11 cellular contexts compared by ENCODE assay signal in genomic region chr6:42407379-42407778, GRCh38. TPM values are rescaled to one million over a fixed set of nuclear protein-coding genes. Genes with fewer than 3 reads are reported as not detected.
DNase-seq lines count a peak whose midpoint lies in the region; FAIRE-seq and TF ChIP-seq lines count a peak whose summit lies in the region.
"Had no signal": no experiment of that assay in that cellular context is flagged by ENCODE, and none has a peak within 500 bp of the region (broad histone marks: within the 10 kb centered on the region; RNA-seq: fewer than 3 reads in every experiment).

No MANE protein-coding gene starts in this region.

- no peaks in the 10 kb centered on the region for H3K9me3 ChIP-seq in uterus
- H3K9me3 ChIP-seq: right lobe of liver, thoracic aorta had no signal

- DNase-seq in BJ (ENCODE audit: low read depth) (peak; percentile 48), HTR-8/SVneo (ENCODE audit: insufficient read length, low spot score) (peak; percentile 26), astrocyte of the cerebellum (ENCODE audit: low read depth) (peak; percentile 78), kidney tubule cell (ENCODE audit: low spot score) (peak; percentile 7), caudate nucleus (lab: John Stamatoyannopoulos, UW) (no peak), mucosa of gallbladder (ENCODE audit: low spot score) (no peak), uterus (no peak)
- no peak for DNase-seq in activated CD4-positive, CD25-positive, alpha-beta regulatory T cell (lab: John Stamatoyannopoulos, UW)
- DNase-seq: right lobe of liver had no signal

- FAIRE-seq in HTR-8/SVneo (lab: Jason Lieb, UNC) = no peak
- FAIRE-seq: G401.6 had no signal

- CTCF ChIA-PET in BJ (lab: Yijun Ruan, JAX) = no interaction called here

- H3K4me3 ChIP-seq in BJ (ENCODE audit: low read depth, low read length) = no peak overlapping the region
- H3K4me3 ChIP-seq in astrocyte of the cerebellum (ENCODE audit: low read depth, low read length) = no peak overlapping the region
- no peak overlapping the region for H3K4me3 ChIP-seq in uterus
- H3K4me3 ChIP-seq: right lobe of liver, thoracic aorta had no signal

- in situ Hi-C loops in astrocyte of the cerebellum (cut with HindIII; ENCODE audit: low sequenced_read_pairs) = no loop called here

- H3K27me3 ChIP-seq in BJ (ENCODE audit: control insufficient read depth, insufficient read depth, low read length) (no peaks in the 10 kb centered on the region), uterus (no peaks in the 10 kb centered on the region)
- H3K27me3 ChIP-seq: right lobe of liver had no signal

- POLR2A ChIA-PET in BJ (lab: Charles Lee) = no interaction called here

- TF ChIP-seq CTCF in BJ (IDR thresholded peaks at IDR 0.05; ENCODE audit: insufficient read depth, low read depth, low read length) (no peak), astrocyte of the cerebellum (IDR thresholded peaks at IDR 0.05; ENCODE audit: low read depth, low read length, missing control alignments) (no peak), uterus (IDR thresholded peaks at IDR 0.05) (no peak)

- H3K27ac ChIP-seq in caudate nucleus (ENCODE audit: low read depth, low read length) = no peak overlapping the region
- peak overlapping the region in 1 of 2 donors; percentile 8 for H3K27ac ChIP-seq in uterus
- H3K27ac ChIP-seq: right lobe of liver, thoracic aorta had no signal

- no peaks in the 10 kb centered on the region for H3K4me1 ChIP-seq in uterus
- H3K4me1 ChIP-seq: right lobe of liver had no signal

- intact Hi-C loops in uterus (cut with DNase I; ENCODE audit: low total_unique reads) = no loop called here

- H3K36me3 ChIP-seq in BJ (ENCODE audit: control insufficient read depth, insufficient read depth, low read length) = no peaks in the 10 kb centered on the region
- no peaks in the 10 kb centered on the region for H3K36me3 ChIP-seq in uterus
- H3K36me3 ChIP-seq: right lobe of liver, thoracic aorta had no signal

- TF ChIP-seq POLR2A in uterus (IDR thresholded peaks at IDR 0.05) = no peak

RNA-seq across cellular contexts. Expression of gene TRERF1, which starts 44.3 kb away (rescaled TPM):
- polyA plus RNA-seq in BJ (2011; rRNA removed) = 2.7 and 3.5 TPM in 2 replicates
- polyA minus RNA-seq in BJ (2011; rRNA and poly(A)+ RNA removed) = 6.7 and 7.9 TPM in 2 replicates
- total RNA-seq in mucosa of gallbladder (7.7 TPM), uterus (10 to 100 TPM in 2 of 4 donors, 1 to 10 TPM in 2; 3.3 to 16.3 (median 7.2) TPM)

Comparison
In these comparisons a context has a peak if more than half of its experiments do, and no peak if none do; other contexts are left out.
1. DNase-seq: peak in BJ (single experiment), HTR-8/SVneo (single experiment), astrocyte of the cerebellum (single experiment) and kidney tubule cell (single experiment); none in caudate nucleus (0 of 61), mucosa of gallbladder (single experiment), uterus (0 of 2) and activated CD4-positive, CD25-positive, alpha-beta regulatory T cell (0 of 4).